ENCODE assay signal across 9 cellular contexts in genomic region chr11:1750481-1750839, GRCh38. TPM values are rescaled to one million over a fixed set of nuclear protein-coding genes. Genes with fewer than 3 reads are reported as not detected.
DNase-seq lines count a peak whose midpoint lies in the region; ATAC-seq and TF ChIP-seq lines count a peak whose summit lies in the region.
"Had no signal": no experiment of that assay in that cellular context is flagged by ENCODE, and none has a peak within 500 bp of the region (broad histone marks: within the 10 kb centered on the region; RNA-seq: fewer than 3 reads in every experiment).

Gene IFITM10 (minus strand): TSS chr11:1750595. CDS start chr11:1750442, 153 bp downstream.

- H3K27me3 ChIP-seq in BLaER1 treated with 17β-estradiol and CSF1 and Interleukin-3, amounts not matched to agents 10 nM and 100 nM: peaks cover 0 to 29% (median 24%) of the 10 kb centered on the region in 11 experiments; a peak in 19 of 22 replicates
- H3K27me3 ChIP-seq in esophagus muscularis mucosa: peaks cover 0 to 36% (median 0%) of the 10 kb centered on the region in 4 donors

- no peak for TF ChIP-seq POLR2A in esophagus muscularis mucosa (IDR thresholded peaks at IDR 0.05; ENCODE audit: low read depth)

- H3K36me3 Mint-ChIP-seq in T-cell: peaks cover 11% of the 10 kb centered on the region
- H3K36me3 Mint-ChIP-seq in neural crest cell (ENCODE audit: low read depth): peaks cover 5% of the 10 kb centered on the region

- H3K36me3 ChIP-seq in BLaER1 treated with 17β-estradiol and CSF1 and Interleukin-3, amounts not matched to agents 10 nM and 100 nM: peaks cover 0 to 42% (median 24%) of the 10 kb centered on the region in 11 experiments; a peak in 15 of 22 replicates
- H3K36me3 ChIP-seq in esophagus muscularis mucosa: peaks cover 24 to 36% (median 30%) of the 10 kb centered on the region in 4 donors

- H3K4me1 ChIP-seq in BLaER1 treated with 17β-estradiol and CSF1 and Interleukin-3, amounts not matched to agents 10 nM and 100 nM: peaks cover 88 to 95% (median 92%) of the 10 kb centered on the region in 10 experiments
- peaks cover 32 to 55% (median 39%) of the 10 kb centered on the region in 4 donors for H3K4me1 ChIP-seq in esophagus muscularis mucosa

- WGBS in esophagus muscularis mucosa: 26% methylated on average over 5 of the region's 6 CpGs

- ATAC-seq in T-cell (replicated peaks in 1 of 4) (no peak), HG03097 (IDR thresholded peaks at IDR 0.05; ENCODE audit: low FRiP score, unreplicated experiment) (no peak), HG02610 (IDR thresholded peaks at IDR 0.05; ENCODE audit: unreplicated experiment) (no peak)

- no peaks in the 10 kb centered on the region for H3K9me3 ChIP-seq in BLaER1 treated with 17β-estradiol and CSF1 and Interleukin-3, amounts not matched to agents 10 nM and 100 nM (replicated peaks in 1 of 11)
- H3K9me3 ChIP-seq in esophagus muscularis mucosa: no peaks in the 10 kb centered on the region

- H3K4me3 Mint-ChIP-seq in T-cell (peak within 1 kb of the TSS; percentile 28 to 78 (median 34)), neural crest cell (peak within 1 kb of the TSS; percentile 50)

- H3K4me2 ChIP-seq in BLaER1 treated with 17β-estradiol and CSF1 and Interleukin-3, amounts not matched to agents 10 nM and 100 nM: peak within 1 kb of the TSS; percentile 48 to 100 (median 98)

- TF ChIP-seq CTCF in esophagus muscularis mucosa (IDR thresholded peaks at IDR 0.05): no peak
- no peak for TF ChIP-seq CTCF in neural crest cell (conservative IDR thresholded peaks at IDR 0.05)

- H3K4me3 ChIP-seq in BLaER1 treated with 17β-estradiol and CSF1 and Interleukin-3, amounts not matched to agents 10 nM and 100 nM: peak within 1 kb of the TSS in 6 of 10 experiments; percentile 2 to 24 (median 16); a peak in 5 of 20 replicates
- H3K4me3 ChIP-seq in esophagus muscularis mucosa: peak within 1 kb of the TSS in 3 of 4 donors; percentile 28 to 31 (median 29)

- H4K20me1 ChIP-seq in BLaER1 treated with 17β-estradiol and CSF1 and Interleukin-3, amounts not matched to agents 10 nM and 100 nM: peaks cover 0 to 90% (median 26%) of the 10 kb centered on the region in 11 experiments; a peak in 15 of 22 replicates

- DNase-seq in T-cell (no peak), esophagus muscularis mucosa (ENCODE audit: extremely low spot score) (no peak), neural crest cell (ENCODE audit: low read depth, low spot score) (no peak), hippocampal formation (lab: John Stamatoyannopoulos, UW) (no peak)
- no peak for DNase-seq in stimulated activated CD4-positive, alpha-beta T cell treated with anti-CD3 and anti-CD28 coated beads, Interleukin-4, amount 100 ng/mL, for 1 hour
- DNase-seq: SHP77 treated with DMSO at 0.1 percent for 48 hours had no signal

- peak within 1 kb of the TSS; percentile 35 to 88 (median 78); a peak in 20 of 22 replicates for H3K27ac ChIP-seq in BLaER1 treated with 17β-estradiol and CSF1 and Interleukin-3, amounts not matched to agents 10 nM and 100 nM
- no peak within 1 kb of the TSS for H3K27ac ChIP-seq in esophagus muscularis mucosa (replicated peaks in 1 of 4)

- intact Hi-C loops in esophagus muscularis mucosa (cut with DNase I): no loop called here

- H3K27ac Mint-ChIP-seq in T-cell (peak within 1 kb of the TSS in 1 of 2 donors; percentile 57), neural crest cell (ENCODE audit: unreplicated experiment) (no peak within 1 kb of the TSS)

- no peak for TF ChIP-seq EP300 in esophagus muscularis mucosa (IDR thresholded peaks at IDR 0.05)

- H3K4me1 Mint-ChIP-seq in T-cell: peaks cover 29 to 34% (median 33%) of the 10 kb centered on the region in 3 donors
- H3K4me1 Mint-ChIP-seq in neural crest cell: peaks cover 17% of the 10 kb centered on the region

- no peaks in the 10 kb centered on the region for H3K9me3 Mint-ChIP-seq in T-cell
- peaks cover 6% of the 10 kb centered on the region for H3K9me3 Mint-ChIP-seq in neural crest cell

- peak within 1 kb of the TSS; percentile 38 to 80 (median 70); a peak in 20 of 22 replicates for H3K9ac ChIP-seq in BLaER1 treated with 17β-estradiol and CSF1 and Interleukin-3, amounts not matched to agents 10 nM and 100 nM

- H3K27me3 Mint-ChIP-seq in T-cell (peaks cover 13% of the 10 kb centered on the region in 2 donors), neural crest cell (ENCODE audit: low read depth) (peaks cover 36% of the 10 kb centered on the region)

- POLR2A ChIA-PET in T-cell (lab: Charles Lee): no interaction called here

- CTCF ChIA-PET in T-cell (lab: Charles Lee): no interaction called here

RNA-seq across cellular contexts. Expression of gene IFITM10, which starts in this region (rescaled TPM):
- total RNA-seq in T-cell (1 to 10 TPM in 4 of 5 donors, under 1 TPM in 1; 0.72 to 4.2 (median 1.8) TPM), esophagus muscularis mucosa (under 1 TPM; 0.42 to 0.58 (median 0.54) TPM), neural crest cell (0.66 TPM in 1 of 2 replicates, not detected in the other)

Comparison
In these comparisons a context has a peak if more than half of its experiments do, and no peak if none do; other contexts are left out.
1. H3K27ac ChIP-seq: peak in BLaER1 treated with 17β-estradiol and CSF1 and Interleukin-3, amounts not matched to agents 10 nM and 100 nM (11 of 11); none in esophagus muscularis mucosa (0 of 4).